1 cellular context compared by ENCODE assay signal in genomic region chr2:112275314-112275886, GRCh38.
TF ChIP-seq lines count a peak whose summit lies in the region.

ZC3H6 (plus strand) TSS chr2:112275597; CDS start chr2:112275995, 398 bp downstream.

TF ChIP-seq in HEK293, 187 proteins besides CTCF, POLR2A, EP300 and RAD21 (continued from another document):
- TF ChIP-seq ZBTB1 (tag by site-specific recombination; IDR thresholded peaks at IDR 0.05) (0 out of 2 replicates have a peak, but pooled peaks have one; percentile 38), KLF10 (tag by site-specific recombination; IDR thresholded peaks at IDR 0.05) (peak; percentile 51; the same call in 1 of the 2 replicates), ZNF670 (tag by site-specific recombination; IDR thresholded peaks at IDR 0.05; ENCODE audit: low read depth) (no peak), ZNF555 (tag by site-specific recombination; conservative IDR thresholded peaks at IDR 0.05) (no peak), ZBTB44 (tag by site-specific recombination; IDR thresholded peaks at IDR 0.05) (peak; percentile 64), ZNF585B (tag by site-specific recombination; IDR thresholded peaks at IDR 0.05) (no peak), ZNF155 (tag by site-specific recombination; IDR thresholded peaks at IDR 0.05) (no peak), ZSCAN4 (tag by site-specific recombination; IDR thresholded peaks at IDR 0.05) (peak; percentile 47), ZNF596 (tag by site-specific recombination; IDR thresholded peaks at IDR 0.05) (no peak), ZNF26 (tag by site-specific recombination; IDR thresholded peaks at IDR 0.05) (no peak), ZNF280D (tag by site-specific recombination; IDR thresholded peaks at IDR 0.05) (no peak), ZNF175 (tag by site-specific recombination; IDR thresholded peaks at IDR 0.05) (no peak), ZBTB17 (tag by site-specific recombination; IDR thresholded peaks at IDR 0.05) (peak; percentile 85), ZNF266 (tag by site-specific recombination; IDR thresholded peaks at IDR 0.05; ENCODE audit: low read depth) (no peak), ZNF248 (tag by site-specific recombination; IDR thresholded peaks at IDR 0.05) (no peak), GLI2 (tag by site-specific recombination; IDR thresholded peaks at IDR 0.05; ENCODE audit: borderline replicate concordance, low read depth) (no peak), GLIS2 (tag by site-specific recombination; IDR thresholded peaks at IDR 0.05) (peak; percentile 80), ZNF677 (tag by site-specific recombination; IDR thresholded peaks at IDR 0.05) (no peak), ZBTB20 (tag by site-specific recombination; IDR thresholded peaks at IDR 0.05) (peak; percentile 81), ZNF221 (tag by site-specific recombination; IDR thresholded peaks at IDR 0.05; ENCODE audit: borderline replicate concordance) (no peak), BCL11A (tag by site-specific recombination; IDR thresholded peaks at IDR 0.05; ENCODE audit: low read depth) (peak; percentile 79; the same call in 1 of the 2 replicates), KLF9 (tag by site-specific recombination; IDR thresholded peaks at IDR 0.05; ENCODE audit: low read depth) (0 out of 2 replicates have a peak, but pooled peaks have one; percentile 55), ZNF112 (tag by site-specific recombination; IDR thresholded peaks at IDR 0.05) (no peak), ZNF704 (tag by site-specific recombination; IDR thresholded peaks at IDR 0.05) (no peak), ZSCAN30 (tag by site-specific recombination; IDR thresholded peaks at IDR 0.05) (peak; percentile 96), ZNF488 (tag by site-specific recombination; IDR thresholded peaks at IDR 0.05) (no peak), ZFHX2 (tag by site-specific recombination; conservative IDR thresholded peaks at IDR 0.05) (peak; percentile 80), ZNF544 (tag by site-specific recombination; IDR thresholded peaks at IDR 0.05) (no peak), ZNF132 (tag by site-specific recombination; IDR thresholded peaks at IDR 0.05; ENCODE audit: borderline replicate concordance) (no peak), ZNF530 (tag by site-specific recombination; IDR thresholded peaks at IDR 0.05; ENCODE audit: low read depth) (no peak), ZNF777 (tag by site-specific recombination; IDR thresholded peaks at IDR 0.05; ENCODE audit: borderline replicate concordance) (no peak), ZNF2 (tag by site-specific recombination; IDR thresholded peaks at IDR 0.05) (peak; percentile 93), ZBTB26 (tag by site-specific recombination; optimal IDR thresholded peaks at IDR 0.05) (peak; percentile 88), ZNF521 (tag by site-specific recombination; IDR thresholded peaks at IDR 0.05) (no peak), ZNF621 (tag by site-specific recombination; IDR thresholded peaks at IDR 0.05) (no peak), GLI4 (tag by site-specific recombination; IDR thresholded peaks at IDR 0.05) (peak; percentile 37; the same call in 1 of the 2 replicates), ZNF843 (tag by site-specific recombination; IDR thresholded peaks at IDR 0.05) (no peak; the same call in 1 of the 2 replicates), ZNF600 (tag by site-specific recombination; IDR thresholded peaks at IDR 0.05) (peak; percentile 43; the same call in 1 of the 2 replicates), ZNF792 (tag by site-specific recombination; IDR thresholded peaks at IDR 0.05) (no peak), ZNF114 (tag by site-specific recombination; IDR thresholded peaks at IDR 0.05) (no peak), SETDB1 (IDR thresholded peaks at IDR 0.05; ENCODE audit: insufficient read length, low read length) (no peak), ZNF19 (tag by site-specific recombination; IDR thresholded peaks at IDR 0.05; ENCODE audit: low read depth) (no peak), HIC1 (tag by site-specific recombination; IDR thresholded peaks at IDR 0.05) (peak; percentile 97), ZNF239 (tag by site-specific recombination; IDR thresholded peaks at IDR 0.05) (no peak), SP2 (tag by site-specific recombination; IDR thresholded peaks at IDR 0.05) (peak; percentile 96), TRIM28 (IDR thresholded peaks at IDR 0.05; ENCODE audit: borderline replicate concordance, low read length) (no peak), OVOL3 (tag by site-specific recombination; IDR thresholded peaks at IDR 0.05) (peak; percentile 84), ZNF274 (IDR thresholded peaks at IDR 0.05; ENCODE audit: low read length) (no peak), ZNF274 (tag by site-specific recombination; IDR thresholded peaks at IDR 0.05; ENCODE audit: borderline replicate concordance) (no peak), ZNF768 (tag by site-specific recombination; IDR thresholded peaks at IDR 0.05) (no peak), ZNF580 (tag by site-specific recombination; IDR thresholded peaks at IDR 0.05) (peak; percentile 73), FEZF1 (tag by site-specific recombination; IDR thresholded peaks at IDR 0.05) (0 out of 2 replicates have a peak, but pooled peaks have one; percentile 21), ZNF335 (tag by site-specific recombination; conservative IDR thresholded peaks at IDR 0.05) (peak; percentile 63)
